Comparison of ENCODE assay signal across 24 cellular contexts in the genomic region with DNA sequence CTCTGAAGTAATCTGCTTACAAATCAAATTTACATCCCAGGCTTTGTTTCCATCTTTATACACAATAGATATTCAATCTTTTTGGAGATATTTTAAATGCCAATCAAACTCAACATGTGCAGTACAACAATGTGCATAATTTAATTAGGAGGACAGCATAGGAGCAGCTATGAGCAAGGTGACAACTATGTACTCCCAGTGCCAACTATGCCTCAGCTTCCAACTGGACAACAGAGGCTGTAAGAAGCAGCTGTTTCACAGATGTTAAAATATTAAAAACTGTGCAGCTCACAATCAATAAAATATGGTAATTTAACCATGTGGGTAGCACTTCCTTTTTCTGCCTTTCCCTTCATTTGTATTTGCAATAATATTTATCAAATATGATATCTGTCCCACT.
DNase-seq lines count a peak whose midpoint lies in the region; ATAC-seq and TF ChIP-seq lines count a peak whose summit lies in the region.
"Had no signal": no experiment of that assay in that cellular context is flagged by ENCODE, and none has a peak within 500 bp of the region (broad histone marks: within the 10 kb centered on the region; RNA-seq: fewer than 3 reads in every experiment).

No MANE protein-coding gene starts in this region.

- no peak overlapping the region for H2AK9ac ChIP-seq in IMR-90 (replicated peaks; ENCODE audit: low read depth, low read length, poor library complexity)

- H3K4me1 ChIP-seq in IMR-90 (ENCODE audit: control insufficient read depth, insufficient read depth, low read length), result peaks cover 5% of the 10 kb centered on the region
- no peaks in the 10 kb centered on the region for H3K4me1 ChIP-seq in tibial artery
- H3K4me1 ChIP-seq: heart right ventricle, left lung, psoas muscle had no signal

- dilution Hi-C loops in IMR-90 (cut with HindIII; ENCODE audit: low sequenced_read_pairs, unreplicated experiment), result no loop called here

- H3K4me3 ChIP-seq in BJ (ENCODE audit: low read depth, low read length) (no peak overlapping the region), IMR-90 (ENCODE audit: insufficient read depth, low read depth, low read length) (no peak overlapping the region), choroid plexus epithelial cell (ENCODE audit: low read depth, low read length) (no peak overlapping the region), tibial artery (no peak overlapping the region)
- H3K4me3 ChIP-seq: GM23338, heart right ventricle, left lung, psoas muscle, smooth muscle cell, transverse colon had no signal

- H3K9ac ChIP-seq in IMR-90 (ENCODE audit: low read depth, low read length), result no peak overlapping the region

- H3K4me2 ChIP-seq in IMR-90 (ENCODE audit: low read depth, low read length), result no peak overlapping the region
- H3K4me2 ChIP-seq: GM23338, smooth muscle cell had no signal

- POLR2A ChIA-PET in BJ (lab: Charles Lee) (no interaction called here), IMR-90 (lab: Charles Lee; ENCODE audit: unreplicated experiment) (interaction anchor here (0.7 kb wide), 1 partner anchor 12 kb away, joined by 3 read pairs; no protein-coding TSS in a partner anchor)

- H3K79me1 ChIP-seq in IMR-90 (ENCODE audit: low read depth in 1 of 2, low read length in 2 of 2), result no peaks in the 10 kb centered on the region

- no peak overlapping the region for H4K8ac ChIP-seq in IMR-90 (ENCODE audit: low read depth in 2 of 2, low read length in 2 of 2)

- no peaks in the 10 kb centered on the region for H3K9me1 ChIP-seq in IMR-90 (ENCODE audit: insufficient read depth, low read length)

- no peak overlapping the region for H4K91ac ChIP-seq in IMR-90 (ENCODE audit: insufficient read depth, low read depth, low read length)

- CTCF ChIA-PET in BJ (lab: Yijun Ruan, JAX), result no interaction called here
- CTCF ChIA-PET in IMR-90 (lab: Yijun Ruan, JAX), result no interaction called here

- no peak overlapping the region for H2BK20ac ChIP-seq in IMR-90 (ENCODE audit: low read depth, low read length)

- H3K27ac ChIP-seq in IMR-90 (ENCODE audit: insufficient read depth, low read length) (no peak overlapping the region), tibial artery (no peak overlapping the region)
- H3K27ac ChIP-seq: heart right ventricle, left lung, psoas muscle, transverse colon, WERI-Rb-1 had no signal

- TF ChIP-seq POLR2A in IMR-90 (IDR thresholded peaks at IDR 0.05; ENCODE audit: low read depth, low read length), result no peak

- H2BK5ac ChIP-seq in IMR-90 (ENCODE audit: low read depth, low read length, poor library complexity, severe bottlenecking), result no peak overlapping the region

- no peak overlapping the region for H3K56ac ChIP-seq in IMR-90 (ENCODE audit: extremely low read depth, insufficient read depth, low read length)

- no peak overlapping the region for H2AK5ac ChIP-seq in IMR-90 (ENCODE audit: low read depth, low read length)

- 0 out of 2 replicates have a peak, but pooled peaks cover 3% of the 10 kb centered on the region for H4K20me1 ChIP-seq in IMR-90 (ENCODE audit: insufficient read depth, low read length)

- H2BK120ac ChIP-seq in IMR-90 (ENCODE audit: low read depth, low read length), result no peak overlapping the region

- in situ Hi-C loops in IMR-90 (cut with MboI; ENCODE audit: low sequenced_read_pairs), result no loop called here

- H3K18ac ChIP-seq in IMR-90 (ENCODE audit: low read depth, low read length), result no peak overlapping the region

- no peak overlapping the region for H3K4ac ChIP-seq in IMR-90 (ENCODE audit: low read depth, low read length)

- H3K36me3 ChIP-seq in BJ (ENCODE audit: control insufficient read depth, insufficient read depth, low read length) (no peaks in the 10 kb centered on the region), IMR-90 (ENCODE audit: control insufficient read depth, insufficient read depth, low read length) (no peaks in the 10 kb centered on the region), tibial artery (no peaks in the 10 kb centered on the region)
- H3K36me3 ChIP-seq: heart right ventricle, left lung, transverse colon, WERI-Rb-1 had no signal

- no peak overlapping the region for H2BK15ac ChIP-seq in IMR-90 (ENCODE audit: low read depth, low read length)

- no peak overlapping the region for H2AFZ ChIP-seq in IMR-90 (replicated peaks; ENCODE audit: low read length, poor library complexity)
- H2AFZ ChIP-seq: GM23338 had no signal

- TF ChIP-seq RAD21 in IMR-90 (IDR thresholded peaks at IDR 0.05; ENCODE audit: low read length), result no peak

- H3K9me3 ChIP-seq in IMR-90 (ENCODE audit: control insufficient read depth, insufficient read depth, low read length) (no peaks in the 10 kb centered on the region), tibial artery (no peaks in the 10 kb centered on the region)
- H3K9me3 ChIP-seq: left lung, transverse colon had no signal

- peak; percentile 17 for DNase-seq in BJ (ENCODE audit: low read depth)
- peak; percentile 69 for DNase-seq in IMR-90
- DNase-seq in choroid plexus epithelial cell (ENCODE audit: low read depth), result peak; percentile 6
- DNase-seq in iris pigment epithelial cell (ENCODE audit: low read depth), result peak; percentile 5
- DNase-seq in NCI-H187 (lab: John Stamatoyannopoulos, UW), result no peak
- DNase-seq in posterior cingulate gyrus, result no peak
- DNase-seq in tibial artery, result no peak
- DNase-seq: activated gamma-delta T cell treated with Interleukin-2 at 50 U/mL for 16 hours; activated T-cell treated with anti-CD3 and anti-CD28 coated beads for 4 hours; amniotic stem cell; erythroblast; heart right ventricle; left lung; NCI-H187 treated with DMSO at 0.1 percent for 48 hours; NCI-H2227 treated with DMSO at 0.1 percent for 48 hours; NCI-H82; psoas muscle; stimulated activated CD4-positive, alpha-beta T cell treated with anti-CD3 and anti-CD28 coated beads, Interleukin-4, amount 100 ng/mL, for 1 hour; T-helper 17 cell; transverse colon; WERI-Rb-1 had no signal

- no peak overlapping the region for H3K23ac ChIP-seq in IMR-90 (ENCODE audit: low read depth, low read length)

- H4K5ac ChIP-seq in IMR-90 (ENCODE audit: low read depth, low read length), result no peak overlapping the region

- ATAC-seq in IMR-90 (ENCODE audit: low read depth) (peak; percentile 19; the same call in 1 of the 2 replicates), GM18511 (IDR thresholded peaks at IDR 0.05; ENCODE audit: unreplicated experiment) (no peak)
- ATAC-seq: GM23338, left lung, psoas muscle, T-helper 17 cell had no signal

- TF ChIP-seq CTCF in BJ (IDR thresholded peaks at IDR 0.05; ENCODE audit: insufficient read depth, low read depth, low read length), result no peak
- no peak for TF ChIP-seq CTCF in IMR-90 (conservative IDR thresholded peaks at IDR 0.05; ENCODE audit: low read depth, low read length)
- no peak for TF ChIP-seq CTCF in choroid plexus epithelial cell (conservative IDR thresholded peaks at IDR 0.05; ENCODE audit: low read depth, low read length)
- TF ChIP-seq CTCF in tibial artery (IDR thresholded peaks at IDR 0.05), result no peak

- no TSS peak for BruUV-seq in IMR-90 (replicated peaks; lab: Mats Ljungman, UMichigan)

- H3K27me3 ChIP-seq in BJ (ENCODE audit: control insufficient read depth, insufficient read depth, low read length), result no peaks in the 10 kb centered on the region
- no peaks in the 10 kb centered on the region; the same call in 1 of the 2 replicates for H3K27me3 ChIP-seq in IMR-90 (ENCODE audit: control insufficient read depth, insufficient read depth, low read length)
- H3K27me3 ChIP-seq in tibial artery, result no peaks in the 10 kb centered on the region
- H3K27me3 ChIP-seq: heart right ventricle, left lung, transverse colon had no signal

- intact Hi-C loops in IMR-90 (cut with micrococcal nuclease) (loop anchor here (5.0 kb wide), 1 partner anchor 38 kb away; no protein-coding TSS in a partner anchor), posterior cingulate gyrus (cut with DNase I) (no loop called here), tibial artery (cut with DNase I; ENCODE audit: low total_unique reads) (loop anchor here (10.0 kb wide), 1 partner anchor 100 kb away; a partner anchor contains a TSS)

- H3K14ac ChIP-seq in IMR-90 (replicated peaks; ENCODE audit: low read depth, low read length), result no peak overlapping the region

TF ChIP-seq in IMR-90, 13 proteins besides CTCF, POLR2A, EP300 and RAD21:
- TF ChIP-seq, protein P1, sequence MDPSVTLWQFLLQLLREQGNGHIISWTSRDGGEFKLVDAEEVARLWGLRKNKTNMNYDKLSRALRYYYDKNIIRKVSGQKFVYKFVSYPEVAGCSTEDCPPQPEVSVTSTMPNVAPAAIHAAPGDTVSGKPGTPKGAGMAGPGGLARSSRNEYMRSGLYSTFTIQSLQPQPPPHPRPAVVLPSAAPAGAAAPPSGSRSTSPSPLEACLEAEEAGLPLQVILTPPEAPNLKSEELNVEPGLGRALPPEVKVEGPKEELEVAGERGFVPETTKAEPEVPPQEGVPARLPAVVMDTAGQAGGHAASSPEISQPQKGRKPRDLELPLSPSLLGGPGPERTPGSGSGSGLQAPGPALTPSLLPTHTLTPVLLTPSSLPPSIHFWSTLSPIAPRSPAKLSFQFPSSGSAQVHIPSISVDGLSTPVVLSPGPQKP (IDR thresholded peaks at IDR 0.05; ENCODE audit: borderline replicate concordance, low read depth, low read length), result no peak
- TF ChIP-seq CEBPB (IDR thresholded peaks at IDR 0.05; ENCODE audit: low read depth, low read length), result no peak

Comparison
In these comparisons a context has a peak if more than half of its experiments do, and no peak if none do; other contexts are left out.
1. DNase-seq: peak in BJ (single experiment), IMR-90 (single experiment), choroid plexus epithelial cell (single experiment) and iris pigment epithelial cell (single experiment); none in NCI-H187 (0 of 2), posterior cingulate gyrus (0 of 10) and tibial artery (0 of 2).